ENCODE assay signal across 1 cellular context in genomic region chr20:10434832-10435812, GRCh38.
TF ChIP-seq lines count a peak whose summit lies in the region.

TSS of gene SLX4IP (plus strand) at chr20:10435305. CDS start at chr20:10458205, 22,900 bp downstream.

TF ChIP-seq in HepG2, 621 proteins besides CTCF, POLR2A, EP300 and RAD21 (continued from another document and continues in another):
- TF ChIP-seq E2F2 (CRISPR knock-in tag; IDR thresholded peaks at IDR 0.05; ENCODE audit: borderline replicate concordance) (peak; percentile 5; the same call in 1 of the 2 replicates), CREB3 (CRISPR knock-in tag; IDR thresholded peaks at IDR 0.05) (0 out of 2 replicates have a peak, but pooled peaks have one; percentile 22), KLF12 (CRISPR knock-in tag; IDR thresholded peaks at IDR 0.05; ENCODE audit: borderline replicate concordance) (peak; percentile 90; the same call in 1 of the 2 replicates), TBX3 (IDR thresholded peaks at IDR 0.05; ENCODE audit: borderline replicate concordance) (no peak), CCAR2 (optimal IDR thresholded peaks at IDR 0.05; ENCODE audit: low read depth, low read length) (no peak), MIXL1 (CRISPR knock-in tag; IDR thresholded peaks at IDR 0.05) (peak; percentile 99), ZNF260 (CRISPR knock-in tag; IDR thresholded peaks at IDR 0.05; ENCODE audit: borderline replicate concordance, low read depth) (no peak), RNF2 (conservative IDR thresholded peaks at IDR 0.05; ENCODE audit: low read depth) (peak; percentile 73; the same call in 1 of the 2 replicates), KMT2A (CRISPR knock-in tag; IDR thresholded peaks at IDR 0.05) (peak; percentile 89), SIN3A (IDR thresholded peaks at IDR 0.05; ENCODE audit: borderline replicate concordance, low read depth, low read length) (peak; percentile 96), NFE2L2 (IDR thresholded peaks at IDR 0.05; ENCODE audit: low read length) (no peak), ZNF549 (CRISPR knock-in tag; IDR thresholded peaks at IDR 0.05) (0 out of 2 replicates have a peak, but pooled peaks have one; percentile 55), PRDM15 (CRISPR knock-in tag; IDR thresholded peaks at IDR 0.05) (peak; percentile 90), ZNF619 (CRISPR knock-in tag; IDR thresholded peaks at IDR 0.05) (0 out of 2 replicates have a peak, but pooled peaks have one; percentile 87), THYN1 (CRISPR knock-in tag; IDR thresholded peaks at IDR 0.05; ENCODE audit: borderline replicate concordance, low read depth) (peak; percentile 99), KAT7 (CRISPR knock-in tag; IDR thresholded peaks at IDR 0.05; ENCODE audit: borderline replicate concordance) (0 out of 2 replicates have a peak, but pooled peaks have one; percentile 54), GFI1 (CRISPR knock-in tag; IDR thresholded peaks at IDR 0.05; ENCODE audit: borderline replicate concordance) (peak; percentile 50; the same call in 1 of the 2 replicates), ZNF616 (CRISPR knock-in tag; IDR thresholded peaks at IDR 0.05; ENCODE audit: low read depth) (no peak), ZNF33B (CRISPR knock-in tag; IDR thresholded peaks at IDR 0.05) (0 out of 2 replicates have a peak, but pooled peaks have one; percentile 50), ARID2 (CRISPR knock-in tag; IDR thresholded peaks at IDR 0.05; ENCODE audit: borderline replicate concordance) (no peak), ZNF704 (CRISPR knock-in tag; IDR thresholded peaks at IDR 0.05; ENCODE audit: borderline replicate concordance) (peak; percentile 3; the same call in 1 of the 2 replicates), ONECUT2 (CRISPR knock-in tag; IDR thresholded peaks at IDR 0.05) (peak; percentile 13; the same call in 1 of the 2 replicates), SNAPC5 (CRISPR knock-in tag; IDR thresholded peaks at IDR 0.05; ENCODE audit: borderline replicate concordance) (peak; percentile 76; the same call in 1 of the 2 replicates), AGO2 (optimal IDR thresholded peaks at IDR 0.05; ENCODE audit: low read depth, low read length) (peak; percentile 85), ZNF777 (CRISPR knock-in tag; IDR thresholded peaks at IDR 0.05) (no peak; the same call in 1 of the 2 replicates), PHF8 (CRISPR knock-in tag; IDR thresholded peaks at IDR 0.05) (peak; percentile 57), ZXDC (CRISPR knock-in tag; IDR thresholded peaks at IDR 0.05) (no peak; the same call in 1 of the 2 replicates), ZBTB33 (CRISPR knock-in tag; IDR thresholded peaks at IDR 0.05) (peak; percentile 50; the same call in 1 of the 2 replicates), BORCS8-MEF2B (CRISPR knock-in tag; IDR thresholded peaks at IDR 0.05) (peak; percentile 89), SALL2 (CRISPR knock-in tag; IDR thresholded peaks at IDR 0.05) (peak; percentile 37), ZNF20 (CRISPR knock-in tag; IDR thresholded peaks at IDR 0.05) (peak; percentile 72; the same call in 1 of the 2 replicates), PATZ1 (CRISPR knock-in tag; IDR thresholded peaks at IDR 0.05) (peak; percentile 22), ZNF816 (CRISPR knock-in tag; IDR thresholded peaks at IDR 0.05; ENCODE audit: borderline replicate concordance) (peak; percentile 85; the same call in 1 of the 2 replicates), HNF4A (CRISPR knock-in tag; IDR thresholded peaks at IDR 0.05) (no peak), ATF3 (CRISPR knock-in tag; IDR thresholded peaks at IDR 0.05) (0 out of 2 replicates have a peak, but pooled peaks have one; percentile 3), ZEB1 (IDR thresholded peaks at IDR 0.05; ENCODE audit: insufficient replicate concordance, low read depth) (peak; percentile 99), ZC3H4 (CRISPR knock-in tag; IDR thresholded peaks at IDR 0.05; ENCODE audit: borderline replicate concordance) (peak; percentile 88; the same call in 1 of the 2 replicates), PHF5A (CRISPR knock-in tag; IDR thresholded peaks at IDR 0.05; ENCODE audit: low read depth, unreplicated experiment) (peak; percentile 53)
- TF ChIP-seq, protein P1, sequence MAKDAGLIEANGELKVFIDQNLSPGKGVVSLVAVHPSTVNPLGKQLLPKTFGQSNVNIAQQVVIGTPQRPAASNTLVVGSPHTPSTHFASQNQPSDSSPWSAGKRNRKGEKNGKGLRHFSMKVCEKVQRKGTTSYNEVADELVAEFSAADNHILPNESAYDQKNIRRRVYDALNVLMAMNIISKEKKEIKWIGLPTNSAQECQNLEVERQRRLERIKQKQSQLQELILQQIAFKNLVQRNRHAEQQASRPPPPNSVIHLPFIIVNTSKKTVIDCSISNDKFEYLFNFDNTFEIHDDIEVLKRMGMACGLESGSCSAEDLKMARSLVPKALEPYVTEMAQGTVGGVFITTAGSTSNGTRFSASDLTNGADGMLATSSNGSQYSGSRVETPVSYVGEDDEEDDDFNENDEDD (CRISPR knock-in tag; IDR thresholded peaks at IDR 0.05; ENCODE audit: borderline replicate concordance), result peak; percentile 82
- TF ChIP-seq, protein P2, sequence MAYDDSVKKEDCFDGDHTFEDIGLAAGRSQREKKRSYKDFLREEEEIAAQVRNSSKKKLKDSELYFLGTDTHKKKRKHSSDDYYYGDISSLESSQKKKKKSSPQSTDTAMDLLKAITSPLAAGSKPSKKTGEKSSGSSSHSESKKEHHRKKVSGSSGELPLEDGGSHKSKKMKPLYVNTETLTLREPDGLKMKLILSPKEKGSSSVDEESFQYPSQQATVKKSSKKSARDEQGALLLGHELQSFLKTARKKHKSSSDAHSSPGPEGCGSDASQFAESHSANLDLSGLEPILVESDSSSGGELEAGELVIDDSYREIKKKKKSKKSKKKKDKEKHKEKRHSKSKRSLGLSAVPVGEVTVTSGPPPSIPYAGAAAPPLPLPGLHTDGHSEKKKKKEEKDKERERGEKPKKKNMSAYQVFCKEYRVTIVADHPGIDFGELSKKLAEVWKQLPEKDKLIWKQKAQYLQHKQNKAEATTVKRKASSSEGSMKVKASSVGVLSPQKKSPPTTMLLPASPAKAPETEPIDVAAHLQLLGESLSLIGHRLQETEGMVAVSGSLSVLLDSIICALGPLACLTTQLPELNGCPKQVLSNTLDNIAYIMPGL (CRISPR knock-in tag; IDR thresholded peaks at IDR 0.05; ENCODE audit: borderline replicate concordance in 1 of 2, low read depth in 1 of 2), result peak; percentile 12 to 56; a peak in 3 of 4 replicates
- TF ChIP-seq, protein P3, sequence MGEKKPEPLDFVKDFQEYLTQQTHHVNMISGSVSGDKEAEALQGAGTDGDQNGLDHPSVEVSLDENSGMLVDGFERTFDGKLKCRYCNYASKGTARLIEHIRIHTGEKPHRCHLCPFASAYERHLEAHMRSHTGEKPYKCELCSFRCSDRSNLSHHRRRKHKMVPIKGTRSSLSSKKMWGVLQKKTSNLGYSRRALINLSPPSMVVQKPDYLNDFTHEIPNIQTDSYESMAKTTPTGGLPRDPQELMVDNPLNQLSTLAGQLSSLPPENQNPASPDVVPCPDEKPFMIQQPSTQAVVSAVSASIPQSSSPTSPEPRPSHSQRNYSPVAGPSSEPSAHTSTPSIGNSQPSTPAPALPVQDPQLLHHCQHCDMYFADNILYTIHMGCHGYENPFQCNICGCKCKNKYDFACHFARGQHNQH (CRISPR knock-in tag; IDR thresholded peaks at IDR 0.05), result peak; percentile 84
